Comparison of ENCODE assay signal across 7 cellular contexts in genomic region chr3:3737511-3737910, GRCh38.
"Had no signal": no experiment of that assay in that cellular context is flagged by ENCODE, and none has a peak within 500 bp of the region (broad histone marks: within the 10 kb centered on the region; RNA-seq: fewer than 3 reads in every experiment).

No MANE protein-coding gene starts in this region.

- DNase-seq: H9, HCEC 1CT, IMR-90 had no signal

- H2AFZ ChIP-seq: GM23338 had no signal

- FAIRE-seq: H1, H54, HTR-8/SVneo had no signal

- H3K4me3 ChIP-seq: GM23338 had no signal

- H3K4me2 ChIP-seq: GM23338 had no signal
